ENCODE assay signal across 1 cellular context in the genomic region with DNA sequence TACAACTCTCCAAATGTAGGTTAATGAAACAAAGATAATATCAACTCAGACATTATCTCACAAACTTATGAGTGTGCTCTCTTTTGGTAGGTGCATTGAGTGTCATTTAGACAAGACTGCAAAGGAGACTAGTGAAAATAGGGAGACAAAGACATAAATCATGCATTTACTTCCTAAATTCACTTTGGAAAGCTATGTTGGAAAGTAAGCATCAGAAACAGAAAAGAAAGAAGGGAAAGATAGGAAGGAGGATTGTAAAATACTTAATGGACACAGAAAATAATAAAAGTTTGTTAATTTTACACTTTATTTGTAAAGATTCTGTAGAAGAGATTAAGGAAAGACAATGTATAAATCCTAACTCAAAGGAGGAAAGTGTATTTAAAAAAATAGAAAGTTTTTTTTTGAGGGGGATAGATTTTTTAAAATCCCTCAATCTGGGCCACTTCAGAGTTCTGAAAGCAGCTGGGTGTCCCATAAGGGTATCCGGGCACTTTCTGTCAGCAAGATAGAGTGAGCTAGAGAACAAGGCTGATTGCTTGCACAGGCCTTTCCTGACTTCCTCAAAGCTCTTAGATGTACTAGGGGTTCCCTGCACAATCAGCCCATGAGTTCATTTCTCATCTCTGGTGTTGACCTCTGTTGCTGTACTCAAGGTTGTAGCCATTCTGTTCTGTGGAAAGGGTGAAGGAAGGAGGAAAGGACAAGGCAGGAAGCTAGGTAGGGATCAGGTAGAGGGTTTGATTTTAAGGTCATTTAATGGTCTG.
TF ChIP-seq lines count a peak whose summit lies in the region.

No MANE protein-coding gene starts in this region.

TF ChIP-seq in GM23338, 12 proteins besides CTCF, POLR2A, EP300 and RAD21 (continued from another document):
- TF ChIP-seq, protein P1, sequence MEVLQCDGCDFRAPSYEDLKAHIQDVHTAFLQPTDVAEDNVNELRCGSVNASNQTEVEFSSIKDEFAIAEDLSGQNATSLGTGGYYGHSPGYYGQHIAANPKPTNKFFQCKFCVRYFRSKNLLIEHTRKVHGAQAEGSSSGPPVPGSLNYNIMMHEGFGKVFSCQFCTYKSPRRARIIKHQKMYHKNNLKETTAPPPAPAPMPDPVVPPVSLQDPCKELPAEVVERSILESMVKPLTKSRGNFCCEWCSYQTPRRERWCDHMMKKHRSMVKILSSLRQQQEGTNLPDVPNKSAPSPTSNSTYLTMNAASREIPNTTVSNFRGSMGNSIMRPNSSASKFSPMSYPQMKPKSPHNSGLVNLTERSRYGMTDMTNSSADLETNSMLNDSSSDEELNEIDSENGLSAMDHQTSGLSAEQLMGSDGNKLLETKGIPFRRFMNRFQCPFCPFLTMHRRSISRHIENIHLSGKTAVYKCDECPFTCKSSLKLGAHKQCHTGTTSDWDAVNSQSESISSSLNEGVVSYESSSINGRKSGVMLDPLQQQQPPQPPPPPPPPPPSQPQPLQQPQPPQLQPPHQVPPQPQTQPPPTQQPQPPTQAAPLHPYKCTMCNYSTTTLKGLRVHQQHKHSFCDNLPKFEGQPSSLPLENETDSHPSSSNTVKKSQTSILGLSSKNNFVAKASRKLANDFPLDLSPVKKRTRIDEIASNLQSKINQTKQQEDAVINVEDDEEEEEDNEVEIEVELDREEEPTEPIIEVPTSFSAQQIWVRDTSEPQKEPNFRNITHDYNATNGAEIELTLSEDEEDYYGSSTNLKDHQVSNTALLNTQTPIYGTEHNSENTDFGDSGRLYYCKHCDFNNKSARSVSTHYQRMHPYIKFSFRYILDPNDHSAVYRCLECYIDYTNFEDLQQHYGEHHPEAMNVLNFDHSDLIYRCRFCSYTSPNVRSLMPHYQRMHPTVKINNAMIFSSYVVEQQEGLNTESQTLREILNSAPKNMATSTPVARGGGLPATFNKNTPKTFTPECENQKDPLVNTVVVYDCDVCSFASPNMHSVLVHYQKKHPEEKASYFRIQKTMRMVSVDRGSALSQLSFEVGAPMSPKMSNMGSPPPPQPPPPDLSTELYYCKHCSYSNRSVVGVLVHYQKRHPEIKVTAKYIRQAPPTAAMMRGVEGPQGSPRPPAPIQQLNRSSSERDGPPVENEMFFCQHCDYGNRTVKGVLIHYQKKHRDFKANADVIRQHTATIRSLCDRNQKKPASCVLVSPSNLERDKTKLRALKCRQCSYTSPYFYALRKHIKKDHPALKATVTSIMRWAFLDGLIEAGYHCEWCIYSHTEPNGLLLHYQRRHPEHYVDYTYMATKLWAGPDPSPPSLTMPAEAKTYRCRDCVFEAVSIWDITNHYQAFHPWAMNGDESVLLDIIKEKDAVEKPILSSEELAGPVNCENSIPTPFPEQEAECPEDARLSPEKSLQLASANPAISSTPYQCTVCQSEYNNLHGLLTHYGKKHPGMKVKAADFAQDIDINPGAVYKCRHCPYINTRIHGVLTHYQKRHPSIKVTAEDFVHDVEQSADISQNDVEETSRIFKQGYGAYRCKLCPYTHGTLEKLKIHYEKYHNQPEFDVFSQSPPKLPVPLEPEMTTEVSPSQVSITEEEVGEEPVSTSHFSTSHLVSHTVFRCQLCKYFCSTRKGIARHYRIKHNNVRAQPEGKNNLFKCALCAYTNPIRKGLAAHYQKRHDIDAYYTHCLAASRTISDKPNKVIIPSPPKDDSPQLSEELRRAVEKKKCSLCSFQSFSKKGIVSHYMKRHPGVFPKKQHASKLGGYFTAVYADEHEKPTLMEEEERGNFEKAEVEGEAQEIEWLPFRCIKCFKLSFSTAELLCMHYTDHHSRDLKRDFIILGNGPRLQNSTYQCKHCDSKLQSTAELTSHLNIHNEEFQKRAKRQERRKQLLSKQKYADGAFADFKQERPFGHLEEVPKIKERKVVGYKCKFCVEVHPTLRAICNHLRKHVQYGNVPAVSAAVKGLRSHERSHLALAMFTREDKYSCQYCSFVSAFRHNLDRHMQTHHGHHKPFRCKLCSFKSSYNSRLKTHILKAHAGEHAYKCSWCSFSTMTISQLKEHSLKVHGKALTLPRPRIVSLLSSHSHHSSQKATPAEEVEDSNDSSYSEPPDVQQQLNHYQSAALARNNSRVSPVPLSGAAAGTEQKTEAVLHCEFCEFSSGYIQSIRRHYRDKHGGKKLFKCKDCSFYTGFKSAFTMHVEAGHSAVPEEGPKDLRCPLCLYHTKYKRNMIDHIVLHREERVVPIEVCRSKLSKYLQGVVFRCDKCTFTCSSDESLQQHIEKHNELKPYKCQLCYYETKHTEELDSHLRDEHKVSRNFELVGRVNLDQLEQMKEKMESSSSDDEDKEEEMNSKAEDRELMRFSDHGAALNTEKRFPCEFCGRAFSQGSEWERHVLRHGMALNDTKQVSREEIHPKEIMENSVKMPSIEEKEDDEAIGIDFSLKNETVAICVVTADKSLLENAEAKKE (CRISPR knock-in tag; IDR thresholded peaks at IDR 0.05) = no peak
